Comparison of ENCODE assay signal across 29 cellular contexts in genomic region chr10:103589074-103589630, GRCh38.
"Had no signal": no experiment of that assay in that cellular context is flagged by ENCODE, and none has a peak within 500 bp of the region (broad histone marks: within the 10 kb centered on the region; RNA-seq: fewer than 3 reads in every experiment).

No MANE protein-coding gene starts in this region.

- H3K9me3 Mint-ChIP-seq: activated T-cell treated with anti-CD3 and anti-CD28 coated beads, Interleukin-2, amount 50 U/mL, for 24 hours; stimulated activated naive B cell treated with anti-CD40 and anti-IgM and Interleukin-4, amounts not matched to agents 10 μg/mL and 1 μg/mL and 100 μg/mL, for 72 hours had no signal

- DNase-seq: activated CD4-positive, alpha-beta T cell treated with anti-CD3 and anti-CD28 coated beads for 4 hours; activated CD4-positive, alpha-beta T cell treated with anti-CD3 and anti-CD28 coated beads, Interleukin-2, amount 50 U/mL, for 48 hours; activated CD8-positive, alpha-beta memory T cell treated with anti-CD3 and anti-CD28 coated beads, Interleukin-2, amount 50 U/mL, for 48 hours; activated gamma-delta T cell treated with Interleukin-2 at 50 U/mL for 16 hours; activated naive CD4-positive, alpha-beta T cell treated with anti-CD3 and anti-CD28 coated beads, Interleukin-2, amount 50 U/mL, for 16 hours; activated T-cell treated with anti-CD3 and anti-CD28 coated beads, Interleukin-2, amount 50 U/mL, for 24 hours; amniotic stem cell; brain microvascular endothelial cell; left ventricle myocardium superior; mammary epithelial cell; naive B cell; retina; sigmoid colon; stimulated activated CD4-positive, alpha-beta T cell treated with anti-CD3 and anti-CD28 coated beads, Interleukin-1b, Interleukin-23, amount 100 ng/mL, for 48 hours; stimulated activated CD4-positive, alpha-beta T cell treated with anti-CD3 and anti-CD28 coated beads, Interleukin-4, amount 100 ng/mL, for 4 hours; stimulated activated CD8-positive, alpha-beta memory T cell treated with anti-CD3 and anti-CD28 coated beads, Interleukin-4, amount 100 ng/mL, for 48 hours; stimulated activated naive B cell treated with anti-CD40 and anti-IgM and Interleukin-4, amounts not matched to agents 10 μg/mL and 1 μg/mL and 100 μg/mL, for 72 hours; stomach; T-cell; thyroid gland; upper lobe of right lung had no signal

- H3K27ac Mint-ChIP-seq: activated T-cell treated with anti-CD3 and anti-CD28 coated beads, Interleukin-2, amount 50 U/mL, for 24 hours; progenitor cell of endocrine pancreas; stimulated activated naive B cell treated with anti-CD40 and anti-IgM and Interleukin-4, amounts not matched to agents 10 μg/mL and 1 μg/mL and 100 μg/mL, for 72 hours; T-cell had no signal

- H3K4me1 ChIP-seq: upper lobe of right lung had no signal

- H3K36me3 Mint-ChIP-seq: naive B cell had no signal

- H3K4me3 Mint-ChIP-seq: activated T-cell treated with anti-CD3 and anti-CD28 coated beads, Interleukin-2, amount 50 U/mL, for 24 hours; naive B cell; stimulated activated naive B cell treated with anti-CD40 and anti-IgM and Interleukin-4, amounts not matched to agents 10 μg/mL and 1 μg/mL and 100 μg/mL, for 72 hours; T-cell had no signal

- H3K9me3 ChIP-seq: ovary, sigmoid colon, thyroid gland, upper lobe of right lung had no signal

- H3K4me2 ChIP-seq: smooth muscle cell had no signal

- H3K27me3 ChIP-seq: ovary, upper lobe of right lung had no signal

- FAIRE-seq: astrocyte, endometrium, frontal cortex, islet of Langerhans had no signal

- H3K27me3 Mint-ChIP-seq: activated T-cell treated with anti-CD3 and anti-CD28 coated beads, Interleukin-2, amount 50 U/mL, for 24 hours; naive B cell; progenitor cell of endocrine pancreas; stimulated activated naive B cell treated with anti-CD40 and anti-IgM and Interleukin-4, amounts not matched to agents 10 μg/mL and 1 μg/mL and 100 μg/mL, for 72 hours; T-cell had no signal

- H3K4me3 ChIP-seq: ovary, sigmoid colon, smooth muscle cell, stomach, thyroid gland, upper lobe of right lung had no signal

- H3K36me3 ChIP-seq: brain microvascular endothelial cell, ovary, thyroid gland, upper lobe of right lung had no signal

- H3K27ac ChIP-seq: brain microvascular endothelial cell, epithelial cell of prostate, ovary, sigmoid colon, stomach, thyroid gland, upper lobe of right lung had no signal

- ATAC-seq: left ventricle myocardium superior; stimulated activated naive B cell treated with anti-CD40 and anti-IgM and Interleukin-4, amounts not matched to agents 10 μg/mL and 1 μg/mL and 100 μg/mL, for 72 hours; T-cell; upper lobe of right lung had no signal
